8 cellular contexts compared by ENCODE assay signal in genomic region chr3:127791221-127791913, GRCh38. TPM values are rescaled to one million over a fixed set of nuclear protein-coding genes. Genes with fewer than 3 reads are reported as not detected.
A peak's percentile ranks its signal among the peaks of the same experiment; 100 is the strongest.
DNase-seq lines count a peak whose midpoint lies in the region; ATAC-seq and TF ChIP-seq lines count a peak whose summit lies in the region.

No MANE protein-coding gene starts in this region.

- H3K4me2 ChIP-seq in OCI-LY3 (ENCODE audit: low read length) (peak overlapping the region; percentile 72), osteoblast (ENCODE audit: insufficient read depth, low read length) (no peak overlapping the region)

- peaks cover 4% of the 10 kb centered on the region for H3K36me3 Mint-ChIP-seq in dendritic cell treated with granulocyte-macrophage colony-stimulating factor and Interleukin-4, amounts not matched to agents 40 ng/mL and 50 ng/mL, for 4 days (ENCODE audit: low read depth)
- no peaks in the 10 kb centered on the region for H3K36me3 Mint-ChIP-seq in activated T-cell treated with anti-CD3 and anti-CD28 coated beads, Interleukin-2, amount 50 U/mL, for 4 hours (ENCODE audit: insufficient read depth)
- H3K36me3 Mint-ChIP-seq in glutamatergic neuron (ENCODE audit: unreplicated experiment): no peaks in the 10 kb centered on the region

- H3K4me1 ChIP-seq in OCI-LY3 (ENCODE audit: low read length) (peaks cover 49% of the 10 kb centered on the region), osteoblast (ENCODE audit: insufficient read depth, low read length) (peaks cover 27% of the 10 kb centered on the region)

- H3K9me3 ChIP-seq in OCI-LY3 (ENCODE audit: insufficient read depth, low read length) (no peaks in the 10 kb centered on the region; the same call in 1 of the 2 replicates), osteoblast (ENCODE audit: low read depth, low read length) (no peaks in the 10 kb centered on the region)

- H3K27ac ChIP-seq in OCI-LY3 (ENCODE audit: low read length): peak overlapping the region; percentile 96
- peak overlapping the region; percentile 54 for H3K27ac ChIP-seq in osteoblast (ENCODE audit: low read depth, low read length)

- H2AFZ ChIP-seq in OCI-LY3 (ENCODE audit: low read depth, low read length): no peak overlapping the region
- peak overlapping the region; percentile 52 for H2AFZ ChIP-seq in osteoblast (ENCODE audit: low read length)

- TF ChIP-seq CTCF in OCI-LY3 (IDR thresholded peaks at IDR 0.05; ENCODE audit: low read depth, low read length) (peak; percentile 63), osteoblast (IDR thresholded peaks at IDR 0.05; ENCODE audit: extremely low read depth, low read depth, low read length) (peak; percentile 37), glutamatergic neuron (IDR thresholded peaks at IDR 0.05; ENCODE audit: partially characterized antibody, unreplicated experiment) (no peak)

- H3K36me3 ChIP-seq in OCI-LY3 (replicated peaks; ENCODE audit: low read depth, low read length): peaks cover 48% of the 10 kb centered on the region
- H3K36me3 ChIP-seq in osteoblast (ENCODE audit: insufficient read depth, low read length): no peaks in the 10 kb centered on the region

- ATAC-seq in GM19025 (IDR thresholded peaks at IDR 0.05; ENCODE audit: low read depth, unreplicated experiment): peak; percentile 73
- peak; percentile 86 for ATAC-seq in HG03159 (IDR thresholded peaks at IDR 0.05; ENCODE audit: unreplicated experiment)
- ATAC-seq in activated T-cell treated with anti-CD3 and anti-CD28 coated beads, Interleukin-2, amount 50 U/mL, for 4 hours: no peak

- peaks cover 44% of the 10 kb centered on the region for H3K4me1 Mint-ChIP-seq in dendritic cell treated with granulocyte-macrophage colony-stimulating factor and Interleukin-4, amounts not matched to agents 40 ng/mL and 50 ng/mL, for 4 days (ENCODE audit: low read depth)
- peaks cover 2% of the 10 kb centered on the region for H3K4me1 Mint-ChIP-seq in activated T-cell treated with anti-CD3 and anti-CD28 coated beads, Interleukin-2, amount 50 U/mL, for 4 hours (ENCODE audit: low read depth)
- H3K4me1 Mint-ChIP-seq in glutamatergic neuron (ENCODE audit: low read depth, unreplicated experiment): peaks cover 40% of the 10 kb centered on the region

- H3K27me3 ChIP-seq in OCI-LY3 (ENCODE audit: low read depth, low read length): no peaks in the 10 kb centered on the region
- no peaks in the 10 kb centered on the region for H3K27me3 ChIP-seq in osteoblast (ENCODE audit: insufficient read depth, low read length)

- H4K20me1 ChIP-seq in OCI-LY3 (ENCODE audit: insufficient read depth, low read length): no peaks in the 10 kb centered on the region
- H4K20me1 ChIP-seq in osteoblast (ENCODE audit: insufficient read depth, low read length): peaks cover 2% of the 10 kb centered on the region

- peaks cover 89% of the 10 kb centered on the region for H3K79me2 ChIP-seq in OCI-LY3 (ENCODE audit: low read length)
- H3K79me2 ChIP-seq in osteoblast (ENCODE audit: insufficient read depth, low read length): peaks cover 35% of the 10 kb centered on the region

- H3K4me3 Mint-ChIP-seq in dendritic cell treated with granulocyte-macrophage colony-stimulating factor and Interleukin-4, amounts not matched to agents 40 ng/mL and 50 ng/mL, for 4 days: no peak overlapping the region
- no peak overlapping the region for H3K4me3 Mint-ChIP-seq in activated T-cell treated with anti-CD3 and anti-CD28 coated beads, Interleukin-2, amount 50 U/mL, for 4 hours
- H3K4me3 Mint-ChIP-seq in glutamatergic neuron (ENCODE audit: unreplicated experiment): no peak overlapping the region

- H3K9ac ChIP-seq in OCI-LY3 (ENCODE audit: low read length): peak overlapping the region; percentile 76

- H3K27me3 Mint-ChIP-seq in dendritic cell treated with granulocyte-macrophage colony-stimulating factor and Interleukin-4, amounts not matched to agents 40 ng/mL and 50 ng/mL, for 4 days: peaks cover 5% of the 10 kb centered on the region
- H3K27me3 Mint-ChIP-seq in activated T-cell treated with anti-CD3 and anti-CD28 coated beads, Interleukin-2, amount 50 U/mL, for 4 hours (ENCODE audit: low read depth): peaks cover 22% of the 10 kb centered on the region
- H3K27me3 Mint-ChIP-seq in glutamatergic neuron (ENCODE audit: unreplicated experiment): peaks cover 6% of the 10 kb centered on the region

- DNase-seq in DMS 273 treated with DMSO at 0.1 percent for 48 hours (lab: John Stamatoyannopoulos, UW) (peak; percentile 74), osteoblast (ENCODE audit: insufficient read length, low spot score, missing footprints) (peak; percentile 80), glutamatergic neuron (no peak)
- DNase-seq in activated T-cell treated with anti-CD3 and anti-CD28 coated beads, Interleukin-2, amount 50 U/mL, for 4 hours: no peak

- intact Hi-C loops in dendritic cell treated with granulocyte-macrophage colony-stimulating factor and Interleukin-4, amounts not matched to agents 40 ng/mL and 50 ng/mL, for 4 days (cut with micrococcal nuclease): no loop called here

- H3K9me3 Mint-ChIP-seq in dendritic cell treated with granulocyte-macrophage colony-stimulating factor and Interleukin-4, amounts not matched to agents 40 ng/mL and 50 ng/mL, for 4 days: no peaks in the 10 kb centered on the region
- H3K9me3 Mint-ChIP-seq in activated T-cell treated with anti-CD3 and anti-CD28 coated beads, Interleukin-2, amount 50 U/mL, for 4 hours: no peaks in the 10 kb centered on the region
- H3K9me3 Mint-ChIP-seq in glutamatergic neuron (ENCODE audit: unreplicated experiment): peaks cover 2% of the 10 kb centered on the region

- H3K27ac Mint-ChIP-seq in dendritic cell treated with granulocyte-macrophage colony-stimulating factor and Interleukin-4, amounts not matched to agents 40 ng/mL and 50 ng/mL, for 4 days: peak overlapping the region; percentile 30
- no peak overlapping the region for H3K27ac Mint-ChIP-seq in glutamatergic neuron (ENCODE audit: unreplicated experiment)

- peak overlapping the region; percentile 56 for H3K4me3 ChIP-seq in OCI-LY3 (ENCODE audit: low read length)
- no peak overlapping the region for H3K4me3 ChIP-seq in osteoblast (ENCODE audit: insufficient read depth, low read length)

RNA-seq across cellular contexts. Expression of gene MGLL, which starts 30.9 kb away (rescaled TPM):
- total RNA-seq in osteoblast (10.6 and 18.1 TPM in 2 replicates), glutamatergic neuron (ENCODE audit: unreplicated experiment) (10.3 TPM)
- total RNA-seq in activated T-cell treated with anti-CD3 and anti-CD28 coated beads, Interleukin-2, amount 50 U/mL, for 4 hours: 1 to 10 TPM; 2.2 to 8.0 (median 2.6) TPM

Comparison
In these comparisons a context has a peak if more than half of its experiments do, and no peak if none do; other contexts are left out.
1. DNase-seq: peak in DMS 273 treated with DMSO at 0.1 percent for 48 hours (single experiment) and osteoblast (single experiment); none in activated T-cell treated with anti-CD3 and anti-CD28 coated beads, Interleukin-2, amount 50 U/mL, for 4 hours (single experiment) and glutamatergic neuron (single experiment).
2. ATAC-seq: peak in GM19025 (single experiment) and HG03159 (single experiment); none in activated T-cell treated with anti-CD3 and anti-CD28 coated beads, Interleukin-2, amount 50 U/mL, for 4 hours (0 of 2).